Comparison of ENCODE assay signal across 1 cellular context in genomic region chr7:19368540-19368939, GRCh38.
TF ChIP-seq lines count a peak whose summit lies in the region.

No MANE protein-coding gene starts in this region.

TF ChIP-seq in GM23338, 12 proteins besides CTCF, POLR2A, EP300 and RAD21 (continued from another document):
- no peak for TF ChIP-seq ZNF462 (CRISPR knock-in tag; IDR thresholded peaks at IDR 0.05)
- no peak for TF ChIP-seq ETS1 (IDR thresholded peaks at IDR 0.05)
- no peak for TF ChIP-seq CREB1 (CRISPR knock-in tag; IDR thresholded peaks at IDR 0.05; ENCODE audit: low read depth)
- TF ChIP-seq ZNF331 (CRISPR knock-in tag; IDR thresholded peaks at IDR 0.05; ENCODE audit: low read depth) = no peak
- no peak for TF ChIP-seq JUNB (IDR thresholded peaks at IDR 0.05; ENCODE audit: unreplicated experiment)
- no peak for TF ChIP-seq EZH2 (IDR thresholded peaks at IDR 0.05; ENCODE audit: low read depth, unreplicated experiment)
- no peak for TF ChIP-seq NANOG (IDR thresholded peaks at IDR 0.05; ENCODE audit: borderline replicate concordance)
- TF ChIP-seq POLR2AphosphoS5 (IDR thresholded peaks at IDR 0.05; ENCODE audit: low read depth) = no peak
- TF ChIP-seq ZNF114 (CRISPR knock-in tag; IDR thresholded peaks at IDR 0.05) = no peak
- TF ChIP-seq, protein P1, sequence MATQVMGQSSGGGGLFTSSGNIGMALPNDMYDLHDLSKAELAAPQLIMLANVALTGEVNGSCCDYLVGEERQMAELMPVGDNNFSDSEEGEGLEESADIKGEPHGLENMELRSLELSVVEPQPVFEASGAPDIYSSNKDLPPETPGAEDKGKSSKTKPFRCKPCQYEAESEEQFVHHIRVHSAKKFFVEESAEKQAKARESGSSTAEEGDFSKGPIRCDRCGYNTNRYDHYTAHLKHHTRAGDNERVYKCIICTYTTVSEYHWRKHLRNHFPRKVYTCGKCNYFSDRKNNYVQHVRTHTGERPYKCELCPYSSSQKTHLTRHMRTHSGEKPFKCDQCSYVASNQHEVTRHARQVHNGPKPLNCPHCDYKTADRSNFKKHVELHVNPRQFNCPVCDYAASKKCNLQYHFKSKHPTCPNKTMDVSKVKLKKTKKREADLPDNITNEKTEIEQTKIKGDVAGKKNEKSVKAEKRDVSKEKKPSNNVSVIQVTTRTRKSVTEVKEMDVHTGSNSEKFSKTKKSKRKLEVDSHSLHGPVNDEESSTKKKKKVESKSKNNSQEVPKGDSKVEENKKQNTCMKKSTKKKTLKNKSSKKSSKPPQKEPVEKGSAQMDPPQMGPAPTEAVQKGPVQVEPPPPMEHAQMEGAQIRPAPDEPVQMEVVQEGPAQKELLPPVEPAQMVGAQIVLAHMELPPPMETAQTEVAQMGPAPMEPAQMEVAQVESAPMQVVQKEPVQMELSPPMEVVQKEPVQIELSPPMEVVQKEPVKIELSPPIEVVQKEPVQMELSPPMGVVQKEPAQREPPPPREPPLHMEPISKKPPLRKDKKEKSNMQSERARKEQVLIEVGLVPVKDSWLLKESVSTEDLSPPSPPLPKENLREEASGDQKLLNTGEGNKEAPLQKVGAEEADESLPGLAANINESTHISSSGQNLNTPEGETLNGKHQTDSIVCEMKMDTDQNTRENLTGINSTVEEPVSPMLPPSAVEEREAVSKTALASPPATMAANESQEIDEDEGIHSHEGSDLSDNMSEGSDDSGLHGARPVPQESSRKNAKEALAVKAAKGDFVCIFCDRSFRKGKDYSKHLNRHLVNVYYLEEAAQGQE (IDR thresholded peaks at IDR 0.05; ENCODE audit: unreplicated experiment) = no peak
- no peak for TF ChIP-seq STAT1 (IDR thresholded peaks at IDR 0.05; ENCODE audit: unreplicated experiment)
